7 cellular contexts compared by ENCODE assay signal in genomic region chr12:54005853-54006699, GRCh38. TPM values are rescaled to one million over a fixed set of nuclear protein-coding genes. Genes with fewer than 3 reads are reported as not detected.
DNase-seq lines count a peak whose midpoint lies in the region; ATAC-seq and TF ChIP-seq lines count a peak whose summit lies in the region.

No MANE protein-coding gene starts in this region.

- H3K4me3 ChIP-seq in GM12865 (ENCODE audit: low read depth, low read length) (peak overlapping the region; percentile 17), mesodermal cell (ENCODE audit: extremely low read depth, insufficient read depth, low read length, poor library complexity, severe bottlenecking) (peak overlapping the region; percentile 7)

- no peaks in the 10 kb centered on the region for H3K9me3 ChIP-seq in mesodermal cell (ENCODE audit: control insufficient read depth, low read length)

- DNase-seq in GM12865 (ENCODE audit: low read depth) = peak; percentile 80
- DNase-seq in NCI-H510A treated with DMSO at 0.1 percent for 48 hours (lab: John Stamatoyannopoulos, UW) = peak; percentile 82
- peak; percentile 62 to 81 for DNase-seq in activated CD8-positive, alpha-beta memory T cell treated with anti-CD3 and anti-CD28 coated beads for 1 hour (ENCODE audit: extremely low read depth in 1 of 2, low read depth in 1 of 2)
- peak; percentile 84 for DNase-seq in effector CD4-positive, alpha-beta T cell
- peak; percentile 83 for DNase-seq in stimulated activated CD8-positive, alpha-beta memory T cell treated with anti-CD3 and anti-CD28 coated beads, Interleukin-15, amount 100 ng/mL, for 1 hour (ENCODE audit: low read depth)

- TF ChIP-seq CTCF in GM12865 (IDR thresholded peaks at IDR 0.05; ENCODE audit: insufficient read depth, low read depth, low read length, missing control alignments) = peak; percentile 81

- peak; percentile 68 for ATAC-seq in HG02852 (IDR thresholded peaks at IDR 0.05; ENCODE audit: unreplicated experiment)

- peak overlapping the region; percentile 17 for H3K27ac ChIP-seq in mesodermal cell (ENCODE audit: low read depth, low read length, severe bottlenecking)

- H3K4me1 ChIP-seq in mesodermal cell (ENCODE audit: control insufficient read depth, insufficient read depth, low read length, poor library complexity, severe bottlenecking) = no peaks in the 10 kb centered on the region

- no peaks in the 10 kb centered on the region for H3K36me3 ChIP-seq in mesodermal cell (ENCODE audit: control insufficient read depth, insufficient read depth, low read length)

- 11 to 12% methylated on average over 48 of the region's 48 CpGs for WGBS in mesodermal cell (ENCODE audit: insufficient coverage in 2 of 2), 2 experiments

RNA-seq across cellular contexts. Expression of gene HOXC8, which starts 2.7 kb away (rescaled TPM):
- 4.0 TPM for polyA plus RNA-seq in mesodermal cell (2013, experiment 1 of 2)
- 6.0 TPM for polyA plus RNA-seq in mesodermal cell (2013, experiment 2 of 2)

RNA-seq across cellular contexts. Expression of gene HOXC9, which starts 6.1 kb away (rescaled TPM):
- polyA plus RNA-seq in mesodermal cell (2013, experiment 1 of 2) = 3.8 TPM
- 3.3 TPM for polyA plus RNA-seq in mesodermal cell (2013, experiment 2 of 2)

RNA-seq across cellular contexts. Expression of gene HOXC10, which starts 21.1 kb away (rescaled TPM):
- polyA plus RNA-seq in mesodermal cell (2013, experiment 1 of 2) = 2.2 TPM
- 2.2 TPM for polyA plus RNA-seq in mesodermal cell (2013, experiment 2 of 2)

RNA-seq across cellular contexts. Expression of gene HOXC6, which starts 22.2 kb away (rescaled TPM):
- polyA plus RNA-seq in mesodermal cell (2013, experiment 1 of 2) = 9.0 TPM
- 13.7 TPM for polyA plus RNA-seq in mesodermal cell (2013, experiment 2 of 2)

RNA-seq across cellular contexts. Expression of gene HOXC5, which starts 26.8 kb away (rescaled TPM):
- 0.33 TPM for polyA plus RNA-seq in mesodermal cell (2013, experiment 1 of 2)
- 0.30 TPM for polyA plus RNA-seq in mesodermal cell (2013, experiment 2 of 2)

Comparison
In these comparisons a context has a peak if more than half of its experiments do, and no peak if none do; other contexts are left out.
1. Peak in every context shown above with its lines: DNase-seq, ATAC-seq, H3K4me3 ChIP-seq and H3K27ac ChIP-seq.